ENCODE assay signal across 20 cellular contexts in genomic region chr3:1578105-1578833, GRCh38.
DNase-seq lines count a peak whose midpoint lies in the region; ATAC-seq, FAIRE-seq and TF ChIP-seq lines count a peak whose summit lies in the region.
"Had no signal": no experiment of that assay in that cellular context is flagged by ENCODE, and none has a peak within 500 bp of the region (broad histone marks: within the 10 kb centered on the region; RNA-seq: fewer than 3 reads in every experiment).

No MANE protein-coding gene starts in this region.

- H4K91ac ChIP-seq in neuronal stem cell (ENCODE audit: low read depth, low read length, poor library complexity): no peak overlapping the region

- no peaks in the 10 kb centered on the region for H3K79me1 ChIP-seq in neuronal stem cell (ENCODE audit: low read depth, low read length)

- no peak overlapping the region for H2BK5ac ChIP-seq in neuronal stem cell (ENCODE audit: low read length)

- no peak overlapping the region for H3K9ac ChIP-seq in astrocyte (ENCODE audit: low read length)
- no peak overlapping the region for H3K9ac ChIP-seq in neuronal stem cell (ENCODE audit: low read depth, low read length, poor library complexity)

- H3K27me3 ChIP-seq in astrocyte (ENCODE audit: insufficient read depth, low read length) (no peaks in the 10 kb centered on the region), gastroesophageal sphincter (no peaks in the 10 kb centered on the region), neuronal stem cell (ENCODE audit: control insufficient read depth in 3 of 3, insufficient read depth in 3 of 3, low read depth in 1 of 3, low read length in 3 of 3) (no peaks in the 10 kb centered on the region)

- H3K27ac Mint-ChIP-seq in astrocyte (ENCODE audit: unreplicated experiment): no peak overlapping the region

- no peak overlapping the region for H3K18ac ChIP-seq in neuronal stem cell (ENCODE audit: low read length)

- peaks cover 4% of the 10 kb centered on the region for H3K9me3 ChIP-seq in astrocyte (ENCODE audit: insufficient read depth, low read depth, low read length)
- no peaks in the 10 kb centered on the region for H3K9me3 ChIP-seq in gastroesophageal sphincter
- no peaks in the 10 kb centered on the region for H3K9me3 ChIP-seq in neuronal stem cell (replicated peaks in 1 of 2; ENCODE audit: control insufficient read depth in 2 of 2, insufficient read depth in 1 of 2, low read depth in 1 of 2, low read length in 2 of 2)
- H3K9me3 ChIP-seq: A549 had no signal

- H3K4me3 ChIP-seq in astrocyte (ENCODE audit: insufficient read depth, low read depth, low read length) (no peak overlapping the region), gastroesophageal sphincter (no peak overlapping the region), neuronal stem cell (ENCODE audit: low read length in 2 of 2) (no peak overlapping the region), foreskin fibroblast (ENCODE audit: low read depth in 1 of 2, low read length in 2 of 2) (no peak overlapping the region)
- H3K4me3 ChIP-seq: A549 had no signal

- no peak overlapping the region for H2BK120ac ChIP-seq in neuronal stem cell (ENCODE audit: low read depth, low read length)

- DNase-seq in H4 (ENCODE audit: low spot score) (peak; percentile 27), astrocyte (ENCODE audit: low read depth) (peak; percentile 2), non-pigmented ciliary epithelial cell (ENCODE audit: low read depth) (peak; percentile 5), neuronal stem cell (ENCODE audit: low spot score) (no peak), foreskin fibroblast (no peak), ureter (ENCODE audit: low spot score) (no peak)
- DNase-seq: COR-L47, DMS53, KBM-7, NCI-H1048, NCI-H1694, NCI-H2107, NCI-H226, NCI-H526 had no signal

- no peaks in the 10 kb centered on the region for H4K20me1 ChIP-seq in astrocyte (ENCODE audit: insufficient read depth, low read length)

- H3K4me2 ChIP-seq in astrocyte (ENCODE audit: low read length) (no peak overlapping the region), neuronal stem cell (ENCODE audit: insufficient read depth, low read length, poor library complexity, severe bottlenecking) (no peak overlapping the region)
- H3K4me2 ChIP-seq: A549 had no signal

- H3K4me1 Mint-ChIP-seq in astrocyte (ENCODE audit: low read depth, unreplicated experiment): no peaks in the 10 kb centered on the region

- peaks cover 2% of the 10 kb centered on the region for H3K9me3 Mint-ChIP-seq in astrocyte (ENCODE audit: unreplicated experiment)

- H3K4ac ChIP-seq in neuronal stem cell (ENCODE audit: low read length): no peak overlapping the region

- H3K14ac ChIP-seq in neuronal stem cell (ENCODE audit: low read length): no peak overlapping the region

- no peak overlapping the region for H2AK5ac ChIP-seq in neuronal stem cell (ENCODE audit: low read depth, low read length)

- H3K4me1 ChIP-seq in astrocyte (ENCODE audit: insufficient read depth, low read length) (no peaks in the 10 kb centered on the region), gastroesophageal sphincter (no peaks in the 10 kb centered on the region), neuronal stem cell (ENCODE audit: control insufficient read depth in 2 of 2, insufficient read depth in 1 of 2, low read depth in 1 of 2, low read length in 2 of 2) (no peaks in the 10 kb centered on the region)
- H3K4me1 ChIP-seq: A549 had no signal

- H3K27ac ChIP-seq in astrocyte (ENCODE audit: low read depth, low read length): no peak overlapping the region
- H3K27ac ChIP-seq in gastroesophageal sphincter: no peak overlapping the region
- H3K27ac ChIP-seq in neuronal stem cell (replicated peaks; ENCODE audit: low read length): no peak overlapping the region
- H3K27ac ChIP-seq: A549, C4-2B, HL-60, RWPE1 had no signal

- WGBS in gastroesophageal sphincter (ENCODE audit: low coverage in 1 of 2), 2 donors: 25 to 36% methylated on average over 5 to 6 of the region's 6 CpGs
- WGBS in neuronal stem cell (ENCODE audit: extremely low coverage in 2 of 2, insufficient read length in 2 of 2, insufficient replicate concordance in 1 of 2), 2 donors: no CpG with 5 or more reads among the region's 6 CpGs

- no peak for TF ChIP-seq POLR2A in gastroesophageal sphincter (IDR thresholded peaks at IDR 0.05)

- TF ChIP-seq EP300 in gastroesophageal sphincter (IDR thresholded peaks at IDR 0.05): no peak

- no peak for FAIRE-seq in astrocyte (lab: Jason Lieb, UNC)
- FAIRE-seq: A549 had no signal

- no peak overlapping the region for H2BK12ac ChIP-seq in neuronal stem cell (ENCODE audit: low read length)

- H3K36me3 Mint-ChIP-seq in astrocyte (ENCODE audit: low read depth, unreplicated experiment): no peaks in the 10 kb centered on the region

- ATAC-seq in gastroesophageal sphincter (peak; percentile 81), GM21825 (IDR thresholded peaks at IDR 0.05; ENCODE audit: unreplicated experiment) (no peak)
- ATAC-seq: A549 had no signal

- H3K36me3 ChIP-seq in astrocyte (ENCODE audit: insufficient read depth, low read length): no peaks in the 10 kb centered on the region
- H3K36me3 ChIP-seq in gastroesophageal sphincter: no peaks in the 10 kb centered on the region
- H3K36me3 ChIP-seq in neuronal stem cell (replicated peaks in 1 of 2; ENCODE audit: control insufficient read depth in 2 of 2, insufficient read depth in 2 of 2, low read length in 2 of 2): no peaks in the 10 kb centered on the region

- H3K27me3 Mint-ChIP-seq in astrocyte (ENCODE audit: low read depth, unreplicated experiment): no peaks in the 10 kb centered on the region

- H4K8ac ChIP-seq in neuronal stem cell (ENCODE audit: low read depth, low read length): no peak overlapping the region

- no peak overlapping the region for H2BK15ac ChIP-seq in neuronal stem cell (ENCODE audit: low read length)

- H3K4me3 Mint-ChIP-seq in astrocyte (ENCODE audit: unreplicated experiment): no peak overlapping the region

- TF ChIP-seq CTCF in astrocyte (IDR thresholded peaks at IDR 0.05; ENCODE audit: insufficient read depth, low read depth, low read length): no peak
- TF ChIP-seq CTCF in gastroesophageal sphincter (IDR thresholded peaks at IDR 0.05): no peak
- no peak for TF ChIP-seq CTCF in foreskin fibroblast (IDR thresholded peaks at IDR 0.05; ENCODE audit: low read depth, low read length)

- no peak overlapping the region for H3K23ac ChIP-seq in neuronal stem cell (ENCODE audit: low read depth, low read length, poor library complexity)

- H2AFZ ChIP-seq in astrocyte (ENCODE audit: low read depth, low read length) (no peak overlapping the region), neuronal stem cell (ENCODE audit: low read length) (no peak overlapping the region)

- no peaks in the 10 kb centered on the region for H3K79me2 ChIP-seq in astrocyte (ENCODE audit: insufficient read depth, low read length)

Comparison
In these comparisons a context has a peak if more than half of its experiments do, and no peak if none do; other contexts are left out.
1. DNase-seq: peak in H4 (single experiment), astrocyte (single experiment) and non-pigmented ciliary epithelial cell (single experiment); none in neuronal stem cell (single experiment), foreskin fibroblast (0 of 2) and ureter (single experiment).